ENCODE assay signal across 1 cellular context in the genomic region with DNA sequence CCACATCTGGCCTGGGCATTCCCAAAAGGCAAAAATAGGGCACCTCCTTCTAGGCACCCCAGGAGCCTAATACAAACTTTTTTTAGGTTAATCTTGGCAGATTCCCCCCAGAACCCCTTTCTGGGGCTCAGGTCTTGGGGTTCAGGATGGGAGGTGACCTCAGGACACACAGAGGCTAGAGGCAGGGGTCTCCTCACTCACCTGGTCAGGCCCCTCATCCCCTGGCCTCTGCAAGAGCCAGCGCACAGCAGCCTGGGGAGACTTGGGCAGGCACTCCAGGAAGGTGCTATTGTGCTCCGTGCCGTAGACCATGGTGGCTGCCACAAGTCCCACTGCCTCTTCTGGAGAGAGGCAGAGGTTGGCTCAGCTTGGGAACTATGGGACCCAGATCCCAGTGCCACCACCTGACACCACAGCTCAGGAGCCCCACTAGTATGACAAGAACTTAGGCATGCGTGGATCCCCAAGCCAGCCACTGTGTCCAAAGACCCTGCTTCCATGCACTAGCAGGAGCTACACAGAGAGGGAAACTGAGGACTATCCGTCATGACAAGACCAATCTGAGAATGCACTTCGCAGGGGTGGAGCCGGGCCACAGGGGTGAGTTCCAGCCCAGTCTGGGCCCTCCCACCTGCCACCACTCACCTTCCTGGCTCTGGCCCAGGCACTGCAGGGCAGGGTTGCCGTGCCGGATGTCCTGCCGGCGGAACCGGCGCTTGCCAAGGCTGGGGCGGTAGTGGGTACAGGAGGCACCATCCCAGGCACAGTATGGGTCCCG.
TF ChIP-seq lines count a peak whose summit lies in the region.

No MANE protein-coding gene starts in this region.

TF ChIP-seq in IMR-90, 13 proteins besides CTCF, POLR2A, EP300 and RAD21:
- no peak for TF ChIP-seq RCOR1 (IDR thresholded peaks at IDR 0.05; ENCODE audit: insufficient replicate concordance, low read length)
- TF ChIP-seq SMC3 (IDR thresholded peaks at IDR 0.05; ENCODE audit: low read depth, low read length), result no peak
- TF ChIP-seq FOS (IDR thresholded peaks at IDR 0.05; ENCODE audit: low read depth, low read length), result no peak
- no peak for TF ChIP-seq MXI1 (IDR thresholded peaks at IDR 0.05; ENCODE audit: borderline replicate concordance, low read depth, low read length)
- no peak for TF ChIP-seq BHLHE40 (IDR thresholded peaks at IDR 0.05; ENCODE audit: low read depth, low read length)
- no peak for TF ChIP-seq CEBPB (IDR thresholded peaks at IDR 0.05; ENCODE audit: low read depth, low read length)
- TF ChIP-seq MAZ (IDR thresholded peaks at IDR 0.05; ENCODE audit: borderline replicate concordance, low read depth, low read length), result no peak
- TF ChIP-seq CHD1 (IDR thresholded peaks at IDR 0.05; ENCODE audit: low read depth, low read length), result no peak
